8 cellular contexts compared by ENCODE assay signal in genomic region chr15:90232941-90233700, GRCh38. TPM values are rescaled to one million over a fixed set of nuclear protein-coding genes. Genes with fewer than 3 reads are reported as not detected.
DNase-seq lines count a peak whose midpoint lies in the region; ATAC-seq lines count a peak whose summit lies in the region.

No MANE protein-coding gene starts in this region.

- no peaks in the 10 kb centered on the region for H3K9me3 Mint-ChIP-seq in activated CD8-positive, alpha-beta memory T cell treated with anti-CD3 and anti-CD28 coated beads, Interleukin-2, amount 10 ng/mL, durations not matched to agents 7 days and 5 days (ENCODE audit: low read depth)
- no peaks in the 10 kb centered on the region for H3K9me3 Mint-ChIP-seq in naive thymus-derived CD4-positive, alpha-beta T cell

- peak; percentile 25 for ATAC-seq in HG02763 (IDR thresholded peaks at IDR 0.05; ENCODE audit: unreplicated experiment)
- ATAC-seq in activated CD8-positive, alpha-beta memory T cell treated with anti-CD3 and anti-CD28 coated beads, Interleukin-2, amount 10 ng/mL, durations not matched to agents 7 days and 5 days = peak; percentile 40
- peak; percentile 60 for ATAC-seq in esophagus mucosa
- ATAC-seq in naive thymus-derived CD4-positive, alpha-beta T cell = peak; percentile 2

- peak overlapping the region; percentile 99 for H3K27ac ChIP-seq in naive thymus-derived CD4-positive, alpha-beta T cell (ENCODE audit: low read depth, low read length)
- peak overlapping the region; percentile 81 for H3K27ac ChIP-seq in subcutaneous abdominal adipose tissue (ENCODE audit: low read depth, low read length)

- peak overlapping the region; percentile 94 for H3K27ac Mint-ChIP-seq in activated CD8-positive, alpha-beta memory T cell treated with anti-CD3 and anti-CD28 coated beads, Interleukin-2, amount 10 ng/mL, durations not matched to agents 7 days and 5 days
- H3K27ac Mint-ChIP-seq in naive thymus-derived CD4-positive, alpha-beta T cell = peak overlapping the region; percentile 96 to 100 (median 98)

- CTCF ChIA-PET in activated CD8-positive, alpha-beta memory T cell treated with anti-CD3 and anti-CD28 coated beads, Interleukin-2, amount 10 ng/mL, durations not matched to agents 7 days and 5 days (lab: Charles Lee) = interaction anchor here (0.9 to 4.8 kb wide), 12 partner anchors 13 to 134 kb away, joined by 3 to 35 read pairs (median 4); partner anchors contain the start of genes IDH2 and SEMA4B
- CTCF ChIA-PET in naive thymus-derived CD4-positive, alpha-beta T cell (lab: Charles Lee) = interaction anchor here (0.6 to 1.3 kb wide), 5 partner anchors 12 to 215 kb away, joined by 3 to 6 read pairs (median 3); no protein-coding TSS in a partner anchor

- no peaks in the 10 kb centered on the region for H3K9me3 ChIP-seq in naive thymus-derived CD4-positive, alpha-beta T cell (ENCODE audit: control insufficient read depth in 2 of 3, low read length in 3 of 3)
- H3K9me3 ChIP-seq in subcutaneous abdominal adipose tissue (ENCODE audit: control insufficient read depth in 5 of 5, low read length in 5 of 5) = no peaks in the 10 kb centered on the region

- peak overlapping the region; percentile 89 for H3K4me3 Mint-ChIP-seq in activated CD8-positive, alpha-beta memory T cell treated with anti-CD3 and anti-CD28 coated beads, Interleukin-2, amount 10 ng/mL, durations not matched to agents 7 days and 5 days
- H3K4me3 Mint-ChIP-seq in naive thymus-derived CD4-positive, alpha-beta T cell = peak overlapping the region; percentile 87 to 95 (median 92)

- peaks cover 36% of the 10 kb centered on the region for H3K36me3 Mint-ChIP-seq in activated CD8-positive, alpha-beta memory T cell treated with anti-CD3 and anti-CD28 coated beads, Interleukin-2, amount 10 ng/mL, durations not matched to agents 7 days and 5 days
- H3K36me3 Mint-ChIP-seq in naive thymus-derived CD4-positive, alpha-beta T cell = peaks cover 0 to 27% (median 16%) of the 10 kb centered on the region in 5 donors

- peaks cover 3 to 44% (median 23%) of the 10 kb centered on the region in 3 experiments for H3K36me3 ChIP-seq in naive thymus-derived CD4-positive, alpha-beta T cell (ENCODE audit: control insufficient read depth in 2 of 3, insufficient read depth in 3 of 3, low read length in 3 of 3)
- H3K36me3 ChIP-seq in subcutaneous abdominal adipose tissue (ENCODE audit: control insufficient read depth in 5 of 5, insufficient read depth in 5 of 5, low read length in 5 of 5) = peaks cover 0 to 45% (median 33%) of the 10 kb centered on the region in 5 donors

- POLR2A ChIA-PET in naive thymus-derived CD4-positive, alpha-beta T cell (lab: Charles Lee) = interaction anchor here (0.6 to 7.8 kb wide), 12 partner anchors 11 to 789 kb away, joined by 3 to 95 read pairs (median 12); partner anchors contain the start of genes IDH2, NGRN, SEMA4B and TTLL13

- intact Hi-C loops in naive thymus-derived CD4-positive, alpha-beta T cell (cut with micrococcal nuclease) = loop anchor here (1.0 to 5.0 kb wide), 7 partner anchors 32 to 901 kb away; partner anchors contain the start of genes AP3S2 (in 2 of the 2), HDDC3 (in 1 of the 2), POLG (in 1 of the 2) and SEMA4B (in 1 of the 2)

- H3K27me3 ChIP-seq in naive thymus-derived CD4-positive, alpha-beta T cell (ENCODE audit: control insufficient read depth in 2 of 2, insufficient read depth in 2 of 2, low read length in 2 of 2) = no peaks in the 10 kb centered on the region
- no peaks in the 10 kb centered on the region for H3K27me3 ChIP-seq in subcutaneous abdominal adipose tissue (ENCODE audit: control insufficient read depth in 5 of 5, insufficient read depth in 4 of 5, low read length in 5 of 5)

- H3K4me3 ChIP-seq in naive thymus-derived CD4-positive, alpha-beta T cell (ENCODE audit: low read length) = peak overlapping the region; percentile 92
- H3K4me3 ChIP-seq in subcutaneous abdominal adipose tissue (ENCODE audit: low read depth in 1 of 5, low read length in 5 of 5) = peak overlapping the region; percentile 66 to 95 (median 83)

- peaks cover 39 to 43% of the 10 kb centered on the region in 2 donors for H3K4me1 ChIP-seq in naive thymus-derived CD4-positive, alpha-beta T cell (ENCODE audit: control insufficient read depth in 2 of 2, insufficient read depth in 2 of 2, low read length in 2 of 2)
- H3K4me1 ChIP-seq in subcutaneous abdominal adipose tissue (ENCODE audit: control insufficient read depth in 5 of 5, insufficient read depth in 5 of 5, low read length in 5 of 5) = peaks cover 9 to 49% (median 46%) of the 10 kb centered on the region in 5 donors

- peaks cover 53% of the 10 kb centered on the region for H3K4me1 Mint-ChIP-seq in activated CD8-positive, alpha-beta memory T cell treated with anti-CD3 and anti-CD28 coated beads, Interleukin-2, amount 10 ng/mL, durations not matched to agents 7 days and 5 days
- peaks cover 40 to 64% (median 53%) of the 10 kb centered on the region in 7 donors for H3K4me1 Mint-ChIP-seq in naive thymus-derived CD4-positive, alpha-beta T cell

- H3K27me3 Mint-ChIP-seq in activated CD8-positive, alpha-beta memory T cell treated with anti-CD3 and anti-CD28 coated beads, Interleukin-2, amount 10 ng/mL, durations not matched to agents 7 days and 5 days = no peaks in the 10 kb centered on the region
- no peaks in the 10 kb centered on the region for H3K27me3 Mint-ChIP-seq in naive thymus-derived CD4-positive, alpha-beta T cell

- peak; percentile 45 for DNase-seq in NCI-H748 (lab: John Stamatoyannopoulos, UW; ENCODE audit: unreplicated experiment)
- DNase-seq in NCI-H748 treated with DMSO at 0.1 percent for 48 hours (lab: John Stamatoyannopoulos, UW) = no peak
- DNase-seq in NCI-H460 (ENCODE audit: extremely low read depth, low read depth) = peak; percentile 40
- DNase-seq in activated CD8-positive, alpha-beta memory T cell treated with anti-CD3 and anti-CD28 coated beads, Interleukin-2, amount 10 ng/mL, durations not matched to agents 7 days and 5 days = peak; percentile 74
- peak in 6 of 9 donors; percentile 25 to 80 (median 34) for DNase-seq in naive thymus-derived CD4-positive, alpha-beta T cell

- peak overlapping the region; percentile 44 to 88 (median 80) for H3K9ac ChIP-seq in subcutaneous abdominal adipose tissue (ENCODE audit: low read length in 5 of 5)

RNA-seq across cellular contexts. Expression of gene CIB1, which starts 0.6 kb away (rescaled TPM):
- total RNA-seq in NCI-H460 (2014; rRNA removed; shearing (Covaris generic)) = 51.0 and 54.1 TPM in 2 replicates
- 25.2 and 34.6 TPM in 2 replicates for polyA plus RNA-seq in NCI-H460 (2014; cell fraction: nucleus; rRNA removed)
- total RNA-seq in activated CD8-positive, alpha-beta memory T cell treated with anti-CD3 and anti-CD28 coated beads, Interleukin-2, amount 10 ng/mL, durations not matched to agents 7 days and 5 days = 100 to 1,000 TPM; 120 to 127 TPM
- total RNA-seq in esophagus mucosa = 118 TPM
- 100 to 1,000 TPM in 3 of 5 experiments, 10 to 100 TPM in 2; 76.8 to 149 (median 127) TPM for total RNA-seq in naive thymus-derived CD4-positive, alpha-beta T cell
- polyA plus RNA-seq in naive thymus-derived CD4-positive, alpha-beta T cell = 100 to 1,000 TPM; 224 to 229 TPM

RNA-seq across cellular contexts. Expression of gene GDPGP1, which starts 0.9 kb away (rescaled TPM):
- 1.2 and 3.4 TPM in 2 replicates for total RNA-seq in NCI-H460 (2014; rRNA removed; shearing (Covaris generic))
- polyA plus RNA-seq in NCI-H460 (2014; cell fraction: nucleus; rRNA removed) = 0.81 and 1.4 TPM in 2 replicates
- 1 to 10 TPM; 7.0 to 9.8 TPM for total RNA-seq in activated CD8-positive, alpha-beta memory T cell treated with anti-CD3 and anti-CD28 coated beads, Interleukin-2, amount 10 ng/mL, durations not matched to agents 7 days and 5 days
- 6.5 TPM for total RNA-seq in esophagus mucosa
- total RNA-seq in naive thymus-derived CD4-positive, alpha-beta T cell = 10 to 100 TPM in 4 of 5 experiments, 1 to 10 TPM in 1; 7.3 to 16.3 (median 14.9) TPM
- polyA plus RNA-seq in naive thymus-derived CD4-positive, alpha-beta T cell = 1 to 10 TPM in 1 of 2 donors, under 1 TPM in 1; 0.61 to 1.2 TPM

RNA-seq across cellular contexts. Expression of gene TTLL13, which starts 16.2 kb away (rescaled TPM):
- 0.10 and 0.43 TPM in 2 replicates for total RNA-seq in NCI-H460 (2014; rRNA removed; shearing (Covaris generic))
- polyA plus RNA-seq in NCI-H460 (2014; cell fraction: nucleus; rRNA removed) = 0.26 TPM in 1 of 2 replicates, not detected in the other
- 1 to 10 TPM in 1 of 2 experiments, under 1 TPM in 1; 0.80 to 1.1 TPM for total RNA-seq in activated CD8-positive, alpha-beta memory T cell treated with anti-CD3 and anti-CD28 coated beads, Interleukin-2, amount 10 ng/mL, durations not matched to agents 7 days and 5 days
- not detected for total RNA-seq in esophagus mucosa
- 1 to 10 TPM in 1 of 5 experiments, under 1 TPM in 3, not detected in 1; 0.40 to 1.8 (median 0.63) TPM for total RNA-seq in naive thymus-derived CD4-positive, alpha-beta T cell
- not detected for polyA plus RNA-seq in naive thymus-derived CD4-positive, alpha-beta T cell

RNA-seq across cellular contexts. Expression of gene SEMA4B, which starts 32.0 kb away (rescaled TPM):
- total RNA-seq in NCI-H460 (2014; rRNA removed; shearing (Covaris generic)) = 14.4 and 15.8 TPM in 2 replicates
- 18.3 and 35.9 TPM in 2 replicates for polyA plus RNA-seq in NCI-H460 (2014; cell fraction: nucleus; rRNA removed)
- total RNA-seq in activated CD8-positive, alpha-beta memory T cell treated with anti-CD3 and anti-CD28 coated beads, Interleukin-2, amount 10 ng/mL, durations not matched to agents 7 days and 5 days = 10 to 100 TPM in 1 of 2 experiments, 1 to 10 TPM in 1; 6.0 to 13.8 TPM
- total RNA-seq in esophagus mucosa = 216 TPM
- total RNA-seq in naive thymus-derived CD4-positive, alpha-beta T cell = 10 to 100 TPM; 15.9 to 31.0 (median 20.7) TPM
- polyA plus RNA-seq in naive thymus-derived CD4-positive, alpha-beta T cell = 10 to 100 TPM in 1 of 2 donors, 1 to 10 TPM in 1; 5.6 to 11.0 TPM

RNA-seq across cellular contexts. Expression of gene NGRN, which starts 32.4 kb away (rescaled TPM):
- total RNA-seq in NCI-H460 (2014; rRNA removed; shearing (Covaris generic)) = 119 and 120 TPM in 2 replicates
- polyA plus RNA-seq in NCI-H460 (2014; cell fraction: nucleus; rRNA removed) = 56.8 and 59.8 TPM in 2 replicates
- 10 to 100 TPM; 30.1 to 34.9 TPM for total RNA-seq in activated CD8-positive, alpha-beta memory T cell treated with anti-CD3 and anti-CD28 coated beads, Interleukin-2, amount 10 ng/mL, durations not matched to agents 7 days and 5 days
- total RNA-seq in esophagus mucosa = 41.0 TPM
- 10 to 100 TPM; 34.1 to 51.5 (median 48.4) TPM for total RNA-seq in naive thymus-derived CD4-positive, alpha-beta T cell
- 10 to 100 TPM; 29.7 to 48.5 TPM for polyA plus RNA-seq in naive thymus-derived CD4-positive, alpha-beta T cell

Comparison
In these comparisons a context has a peak if more than half of its experiments do, and no peak if none do; other contexts are left out.
1. ATAC-seq: peak in every context shown above with its lines; median percentile 60 in esophagus mucosa; 40 in activated CD8-positive, alpha-beta memory T cell treated with anti-CD3 and anti-CD28 coated beads, Interleukin-2, amount 10 ng/mL, durations not matched to agents 7 days and 5 days; 25 in HG02763; 2 in naive thymus-derived CD4-positive, alpha-beta T cell.